In the genomic region with DNA sequence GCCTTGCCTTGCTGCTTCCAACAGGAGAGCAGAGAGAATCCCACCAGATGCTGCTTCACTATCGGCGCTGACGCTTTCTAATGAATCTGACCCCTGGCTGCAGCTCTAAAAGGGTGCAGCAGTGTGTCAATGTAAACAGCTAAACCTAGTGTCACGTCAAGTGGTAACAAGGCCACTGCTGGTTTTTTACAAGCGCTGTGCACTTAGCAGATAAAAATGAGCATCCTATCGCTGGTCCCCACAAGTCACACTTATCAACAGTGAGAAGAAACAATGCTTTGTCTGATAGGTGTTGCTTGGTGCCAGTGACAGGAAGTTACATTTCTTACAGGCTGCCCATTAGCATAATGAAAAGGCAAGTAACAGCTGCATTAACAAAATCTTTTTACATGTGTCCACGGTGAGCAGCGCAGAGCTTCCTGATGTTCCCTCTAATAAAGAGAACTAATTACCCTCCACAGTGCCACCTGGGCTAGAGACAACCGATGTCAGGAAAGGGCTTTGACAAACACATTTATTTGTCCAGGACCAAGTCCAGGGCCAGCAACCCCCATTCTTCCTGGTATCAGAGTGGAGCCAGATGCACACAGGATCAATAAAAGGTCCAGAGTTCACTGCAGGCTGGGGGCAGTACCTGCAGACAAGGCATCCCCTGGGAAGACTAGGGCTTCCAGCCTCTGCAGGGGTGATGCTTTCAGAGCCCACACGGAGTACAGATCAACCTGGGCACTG, we compare ENCODE assay signal across 1 cellular context.
TF ChIP-seq lines count a peak whose summit lies in the region.

No MANE protein-coding gene starts in this region.

TF ChIP-seq in HepG2, 621 proteins besides CTCF, POLR2A, EP300 and RAD21 (continued from another document and continues in another):
- TF ChIP-seq, protein P1, sequence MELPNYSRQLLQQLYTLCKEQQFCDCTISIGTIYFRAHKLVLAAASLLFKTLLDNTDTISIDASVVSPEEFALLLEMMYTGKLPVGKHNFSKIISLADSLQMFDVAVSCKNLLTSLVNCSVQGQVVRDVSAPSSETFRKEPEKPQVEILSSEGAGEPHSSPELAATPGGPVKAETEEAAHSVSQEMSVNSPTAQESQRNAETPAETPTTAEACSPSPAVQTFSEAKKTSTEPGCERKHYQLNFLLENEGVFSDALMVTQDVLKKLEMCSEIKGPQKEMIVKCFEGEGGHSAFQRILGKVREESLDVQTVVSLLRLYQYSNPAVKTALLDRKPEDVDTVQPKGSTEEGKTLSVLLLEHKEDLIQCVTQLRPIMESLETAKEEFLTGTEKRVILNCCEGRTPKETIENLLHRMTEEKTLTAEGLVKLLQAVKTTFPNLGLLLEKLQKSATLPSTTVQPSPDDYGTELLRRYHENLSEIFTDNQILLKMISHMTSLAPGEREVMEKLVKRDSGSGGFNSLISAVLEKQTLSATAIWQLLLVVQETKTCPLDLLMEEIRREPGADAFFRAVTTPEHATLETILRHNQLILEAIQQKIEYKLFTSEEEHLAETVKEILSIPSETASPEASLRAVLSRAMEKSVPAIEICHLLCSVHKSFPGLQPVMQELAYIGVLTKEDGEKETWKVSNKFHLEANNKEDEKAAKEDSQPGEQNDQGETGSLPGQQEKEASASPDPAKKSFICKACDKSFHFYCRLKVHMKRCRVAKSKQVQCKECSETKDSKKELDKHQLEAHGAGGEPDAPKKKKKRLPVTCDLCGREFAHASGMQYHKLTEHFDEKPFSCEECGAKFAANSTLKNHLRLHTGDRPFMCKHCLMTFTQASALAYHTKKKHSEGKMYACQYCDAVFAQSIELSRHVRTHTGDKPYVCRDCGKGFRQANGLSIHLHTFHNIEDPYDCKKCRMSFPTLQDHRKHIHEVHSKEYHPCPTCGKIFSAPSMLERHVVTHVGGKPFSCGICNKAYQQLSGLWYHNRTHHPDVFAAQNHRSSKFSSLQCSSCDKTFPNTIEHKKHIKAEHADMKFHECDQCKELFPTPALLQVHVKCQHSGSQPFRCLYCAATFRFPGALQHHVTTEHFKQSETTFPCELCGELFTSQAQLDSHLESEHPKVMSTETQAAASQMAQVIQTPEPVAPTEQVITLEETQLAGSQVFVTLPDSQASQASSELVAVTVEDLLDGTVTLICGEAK (IDR thresholded peaks at IDR 0.05): no peak
- TF ChIP-seq, protein P1 (CRISPR knock-in tag; IDR thresholded peaks at IDR 0.05): peak; percentile 75; the same call in 1 of the 2 replicates
- TF ChIP-seq FOXK2 (IDR thresholded peaks at IDR 0.05) (no peak), PRMT3 (CRISPR knock-in tag; IDR thresholded peaks at IDR 0.05; ENCODE audit: borderline replicate concordance, low read depth) (0 out of 2 replicates have a peak, but pooled peaks have one; percentile 46), HOXD1 (CRISPR knock-in tag; IDR thresholded peaks at IDR 0.05) (peak; percentile 83), TSC22D2 (CRISPR knock-in tag; IDR thresholded peaks at IDR 0.05; ENCODE audit: borderline replicate concordance) (no peak), ZNF34 (CRISPR knock-in tag; IDR thresholded peaks at IDR 0.05; ENCODE audit: borderline replicate concordance) (no peak), MTA1 (CRISPR knock-in tag; IDR thresholded peaks at IDR 0.05; ENCODE audit: borderline replicate concordance) (peak; percentile 93), ARNT (IDR thresholded peaks at IDR 0.05) (no peak), SYNCRIP (IDR thresholded peaks at IDR 0.05; ENCODE audit: insufficient read depth, low read depth, low read length) (no peak), ZNF280B (CRISPR knock-in tag; IDR thresholded peaks at IDR 0.05; ENCODE audit: borderline replicate concordance) (no peak; the same call in 1 of the 2 replicates), ZNF329 (CRISPR knock-in tag; IDR thresholded peaks at IDR 0.05; ENCODE audit: low read depth) (no peak), ZNF160 (CRISPR knock-in tag; IDR thresholded peaks at IDR 0.05) (no peak), KDM6A (CRISPR knock-in tag; IDR thresholded peaks at IDR 0.05; ENCODE audit: low read depth) (peak; percentile 100), ZNF570 (CRISPR knock-in tag; IDR thresholded peaks at IDR 0.05; ENCODE audit: borderline replicate concordance) (no peak; the same call in 1 of the 2 replicates), HNRNPL (IDR thresholded peaks at IDR 0.05; ENCODE audit: low read depth, low read length) (no peak), ZKSCAN1 (IDR thresholded peaks at IDR 0.05; ENCODE audit: low read length) (no peak), NFE2 (CRISPR knock-in tag; IDR thresholded peaks at IDR 0.05) (no peak), BCL6 (CRISPR knock-in tag; IDR thresholded peaks at IDR 0.05) (peak; percentile 84), ZNF678 (CRISPR knock-in tag; IDR thresholded peaks at IDR 0.05) (no peak), NFYC (CRISPR knock-in tag; IDR thresholded peaks at IDR 0.05) (peak; percentile 30; the same call in 1 of the 2 replicates), ZNF503 (CRISPR knock-in tag; IDR thresholded peaks at IDR 0.05) (peak; percentile 94; the same call in 1 of the 2 replicates), ZC3H4 (CRISPR knock-in tag; IDR thresholded peaks at IDR 0.05; ENCODE audit: borderline replicate concordance) (no peak), MIXL1 (CRISPR knock-in tag; IDR thresholded peaks at IDR 0.05) (peak; percentile 96), SKI (IDR thresholded peaks at IDR 0.05; ENCODE audit: partially characterized antibody) (peak; percentile 84), AGO2 (optimal IDR thresholded peaks at IDR 0.05; ENCODE audit: low read depth, low read length) (no peak), BRCA1 (CRISPR knock-in tag; IDR thresholded peaks at IDR 0.05) (no peak; the same call in none of the 2 replicates), ZBTB2 (CRISPR knock-in tag; IDR thresholded peaks at IDR 0.05; ENCODE audit: low read depth) (peak; percentile 66; the same call in 1 of the 2 replicates), ZNF792 (CRISPR knock-in tag; IDR thresholded peaks at IDR 0.05) (peak; percentile 83; the same call in 1 of the 2 replicates), ZNF510 (CRISPR knock-in tag; IDR thresholded peaks at IDR 0.05; ENCODE audit: low read depth) (peak; percentile 63; the same call in 1 of the 2 replicates), TMF1 (CRISPR knock-in tag; IDR thresholded peaks at IDR 0.05; ENCODE audit: low read depth) (peak; percentile 62; the same call in 1 of the 2 replicates), MED1 (CRISPR knock-in tag; IDR thresholded peaks at IDR 0.05) (peak; percentile 99), ZNF773 (CRISPR knock-in tag; IDR thresholded peaks at IDR 0.05; ENCODE audit: borderline replicate concordance) (no peak)
- TF ChIP-seq, protein P2, sequence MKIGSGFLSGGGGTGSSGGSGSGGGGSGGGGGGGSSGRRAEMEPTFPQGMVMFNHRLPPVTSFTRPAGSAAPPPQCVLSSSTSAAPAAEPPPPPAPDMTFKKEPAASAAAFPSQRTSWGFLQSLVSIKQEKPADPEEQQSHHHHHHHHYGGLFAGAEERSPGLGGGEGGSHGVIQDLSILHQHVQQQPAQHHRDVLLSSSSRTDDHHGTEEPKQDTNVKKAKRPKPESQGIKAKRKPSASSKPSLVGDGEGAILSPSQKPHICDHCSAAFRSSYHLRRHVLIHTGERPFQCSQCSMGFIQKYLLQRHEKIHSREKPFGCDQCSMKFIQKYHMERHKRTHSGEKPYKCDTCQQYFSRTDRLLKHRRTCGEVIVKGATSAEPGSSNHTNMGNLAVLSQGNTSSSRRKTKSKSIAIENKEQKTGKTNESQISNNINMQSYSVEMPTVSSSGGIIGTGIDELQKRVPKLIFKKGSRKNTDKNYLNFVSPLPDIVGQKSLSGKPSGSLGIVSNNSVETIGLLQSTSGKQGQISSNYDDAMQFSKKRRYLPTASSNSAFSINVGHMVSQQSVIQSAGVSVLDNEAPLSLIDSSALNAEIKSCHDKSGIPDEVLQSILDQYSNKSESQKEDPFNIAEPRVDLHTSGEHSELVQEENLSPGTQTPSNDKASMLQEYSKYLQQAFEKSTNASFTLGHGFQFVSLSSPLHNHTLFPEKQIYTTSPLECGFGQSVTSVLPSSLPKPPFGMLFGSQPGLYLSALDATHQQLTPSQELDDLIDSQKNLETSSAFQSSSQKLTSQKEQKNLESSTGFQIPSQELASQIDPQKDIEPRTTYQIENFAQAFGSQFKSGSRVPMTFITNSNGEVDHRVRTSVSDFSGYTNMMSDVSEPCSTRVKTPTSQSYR (CRISPR knock-in tag; IDR thresholded peaks at IDR 0.05; ENCODE audit: borderline replicate concordance): peak; percentile 99
- TF ChIP-seq, protein P3, sequence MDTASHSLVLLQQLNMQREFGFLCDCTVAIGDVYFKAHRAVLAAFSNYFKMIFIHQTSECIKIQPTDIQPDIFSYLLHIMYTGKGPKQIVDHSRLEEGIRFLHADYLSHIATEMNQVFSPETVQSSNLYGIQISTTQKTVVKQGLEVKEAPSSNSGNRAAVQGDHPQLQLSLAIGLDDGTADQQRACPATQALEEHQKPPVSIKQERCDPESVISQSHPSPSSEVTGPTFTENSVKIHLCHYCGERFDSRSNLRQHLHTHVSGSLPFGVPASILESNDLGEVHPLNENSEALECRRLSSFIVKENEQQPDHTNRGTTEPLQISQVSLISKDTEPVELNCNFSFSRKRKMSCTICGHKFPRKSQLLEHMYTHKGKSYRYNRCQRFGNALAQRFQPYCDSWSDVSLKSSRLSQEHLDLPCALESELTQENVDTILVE (CRISPR knock-in tag; IDR thresholded peaks at IDR 0.05): peak; percentile 76
- TF ChIP-seq, protein P4, sequence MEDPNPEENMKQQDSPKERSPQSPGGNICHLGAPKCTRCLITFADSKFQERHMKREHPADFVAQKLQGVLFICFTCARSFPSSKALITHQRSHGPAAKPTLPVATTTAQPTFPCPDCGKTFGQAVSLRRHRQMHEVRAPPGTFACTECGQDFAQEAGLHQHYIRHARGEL (CRISPR knock-in tag; IDR thresholded peaks at IDR 0.05): no peak
- TF ChIP-seq, protein P5, sequence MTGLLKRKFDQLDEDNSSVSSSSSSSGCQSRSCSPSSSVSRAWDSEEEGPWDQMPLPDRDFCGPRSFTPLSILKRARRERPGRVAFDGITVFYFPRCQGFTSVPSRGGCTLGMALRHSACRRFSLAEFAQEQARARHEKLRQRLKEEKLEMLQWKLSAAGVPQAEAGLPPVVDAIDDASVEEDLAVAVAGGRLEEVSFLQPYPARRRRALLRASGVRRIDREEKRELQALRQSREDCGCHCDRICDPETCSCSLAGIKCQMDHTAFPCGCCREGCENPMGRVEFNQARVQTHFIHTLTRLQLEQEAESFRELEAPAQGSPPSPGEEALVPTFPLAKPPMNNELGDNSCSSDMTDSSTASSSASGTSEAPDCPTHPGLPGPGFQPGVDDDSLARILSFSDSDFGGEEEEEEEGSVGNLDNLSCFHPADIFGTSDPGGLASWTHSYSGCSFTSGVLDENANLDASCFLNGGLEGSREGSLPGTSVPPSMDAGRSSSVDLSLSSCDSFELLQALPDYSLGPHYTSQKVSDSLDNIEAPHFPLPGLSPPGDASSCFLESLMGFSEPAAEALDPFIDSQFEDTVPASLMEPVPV (CRISPR knock-in tag; IDR thresholded peaks at IDR 0.05): peak; percentile 93
